ENCODE assay signal across 8 cellular contexts in genomic region chr16:84603115-84603816, GRCh38. TPM values are rescaled to one million over a fixed set of nuclear protein-coding genes. Genes with fewer than 3 reads are reported as not detected.
DNase-seq lines count a peak whose midpoint lies in the region; ATAC-seq and TF ChIP-seq lines count a peak whose summit lies in the region.

No MANE protein-coding gene starts in this region.

- H3K27me3 Mint-ChIP-seq in T-helper 1 cell treated with Interleukin-12 subunit alpha and Interleukin-12 subunit beta and Interleukin-4 antibody, amounts not matched to agents 30 μg/mL and 1 μg/mL, for 36 hours (ENCODE audit: low read depth), result no peaks in the 10 kb centered on the region

- intact Hi-C loops in tibial artery (cut with DNase I; ENCODE audit: low total_unique reads), result loop anchor here (5.0 kb wide), 2 partner anchors 71 to 1851 kb away; no protein-coding TSS in a partner anchor

- H3K4me3 ChIP-seq in tibial artery (peak overlapping the region in 1 of 2 donors; percentile 17), HAP-1 (no peak overlapping the region)

- in situ Hi-C loops in HAP-1 (cut with MboI; ENCODE audit: low sequenced_read_pairs), result no loop called here

- ATAC-seq in HG03097 (IDR thresholded peaks at IDR 0.05; ENCODE audit: low FRiP score, unreplicated experiment), result no peak

- peak overlapping the region; percentile 79 for H3K27ac Mint-ChIP-seq in T-helper 1 cell treated with Interleukin-12 subunit alpha and Interleukin-12 subunit beta and Interleukin-4 antibody, amounts not matched to agents 30 μg/mL and 1 μg/mL, for 36 hours

- H3K36me3 ChIP-seq in tibial artery (no peaks in the 10 kb centered on the region), HAP-1 (replicated peaks) (no peaks in the 10 kb centered on the region)

- peak; percentile 40 for DNase-seq in activated T-cell treated with anti-CD3 and anti-CD28 coated beads for 24 hours (ENCODE audit: low read depth)
- no peak for DNase-seq in activated T-cell treated with anti-CD3 and anti-CD28 coated beads for 4 hours
- peak; percentile 88 for DNase-seq in dermis blood vessel endothelial cell
- DNase-seq in mucosa of gallbladder (ENCODE audit: low spot score), result peak; percentile 69
- peak; percentile 95 to 96 for DNase-seq in tibial artery
- no peak for DNase-seq in HAP-1 (ENCODE audit: low spot score in 2 of 2)

- H3K27me3 ChIP-seq in tibial artery (no peaks in the 10 kb centered on the region), HAP-1 (ENCODE audit: low read depth) (no peaks in the 10 kb centered on the region)

- H3K9me3 ChIP-seq in tibial artery (peaks cover 0 to 5% (median 0%) of the 10 kb centered on the region in 3 donors), HAP-1 (peaks cover 4% of the 10 kb centered on the region; the same call in 1 of the 2 replicates)

- peak overlapping the region; percentile 51 to 68 for H3K27ac ChIP-seq in tibial artery

- TF ChIP-seq CTCF in tibial artery (IDR thresholded peaks at IDR 0.05), result no peak

- peaks cover 74% of the 10 kb centered on the region for H3K4me1 Mint-ChIP-seq in T-helper 1 cell treated with Interleukin-12 subunit alpha and Interleukin-12 subunit beta and Interleukin-4 antibody, amounts not matched to agents 30 μg/mL and 1 μg/mL, for 36 hours (ENCODE audit: low read depth)

- H3K9me3 Mint-ChIP-seq in T-helper 1 cell treated with Interleukin-12 subunit alpha and Interleukin-12 subunit beta and Interleukin-4 antibody, amounts not matched to agents 30 μg/mL and 1 μg/mL, for 36 hours, result no peaks in the 10 kb centered on the region

- H3K36me3 Mint-ChIP-seq in T-helper 1 cell treated with Interleukin-12 subunit alpha and Interleukin-12 subunit beta and Interleukin-4 antibody, amounts not matched to agents 30 μg/mL and 1 μg/mL, for 36 hours (ENCODE audit: low read depth), result peaks cover 64% of the 10 kb centered on the region

- no peak overlapping the region for H3K4me3 Mint-ChIP-seq in T-helper 1 cell treated with Interleukin-12 subunit alpha and Interleukin-12 subunit beta and Interleukin-4 antibody, amounts not matched to agents 30 μg/mL and 1 μg/mL, for 36 hours

- peaks cover 6 to 30% (median 21%) of the 10 kb centered on the region in 4 donors for H3K4me1 ChIP-seq in tibial artery
- 0 out of 2 replicates have a peak, but pooled peaks cover 4% of the 10 kb centered on the region for H3K4me1 ChIP-seq in HAP-1

RNA-seq across cellular contexts. Expression of gene COTL1, which starts 14.6 kb away (rescaled TPM):
- total RNA-seq in dermis blood vessel endothelial cell (125 and 140 TPM in 2 replicates), mucosa of gallbladder (129 TPM)

RNA-seq across cellular contexts. Expression of gene KLHL36, which starts 45.0 kb away (rescaled TPM):
- total RNA-seq in dermis blood vessel endothelial cell (68.8 and 74.0 TPM in 2 replicates), mucosa of gallbladder (76.2 TPM)

Comparison
In these comparisons a context has a peak if more than half of its experiments do, and no peak if none do; other contexts are left out.
1. DNase-seq: peak in activated T-cell treated with anti-CD3 and anti-CD28 coated beads for 24 hours (single experiment), dermis blood vessel endothelial cell (single experiment), mucosa of gallbladder (single experiment) and tibial artery (2 of 2); none in activated T-cell treated with anti-CD3 and anti-CD28 coated beads for 4 hours (single experiment) and HAP-1 (0 of 2).